Comparison of ENCODE assay signal across 16 cellular contexts in genomic region chr2:242057379-242058040, GRCh38.
DNase-seq lines count a peak whose midpoint lies in the region; TF ChIP-seq lines count a peak whose summit lies in the region.
"Had no signal": no experiment of that assay in that cellular context is flagged by ENCODE, and none has a peak within 500 bp of the region (broad histone marks: within the 10 kb centered on the region; RNA-seq: fewer than 3 reads in every experiment).

No MANE protein-coding gene starts in this region.

- no peak overlapping the region for H3K9ac ChIP-seq in neural progenitor cell

- H3K79me2 ChIP-seq in neural progenitor cell (ENCODE audit: low read depth): no peaks in the 10 kb centered on the region

- peak; percentile 41 for DNase-seq in activated CD8-positive, alpha-beta memory T cell treated with anti-CD3 and anti-CD28 coated beads for 24 hours
- DNase-seq in activated CD8-positive, alpha-beta memory T cell treated with anti-CD3 and anti-CD28 coated beads, Interleukin-2, amount 50 U/mL, for 4 hours: no peak
- peak; percentile 52 for DNase-seq in chondrocyte (ENCODE audit: low spot score)
- no peak for DNase-seq in neural progenitor cell (ENCODE audit: low spot score)
- DNase-seq in NCI-H774 (lab: John Stamatoyannopoulos, UW): no peak
- no peak for DNase-seq in pons (ENCODE audit: low spot score)
- DNase-seq in activated CD4-positive, alpha-beta T cell treated with anti-CD3 and anti-CD28 coated beads, Interleukin-2, amount 50 U/mL, for 48 hours: no peak
- DNase-seq: CD8-positive, alpha-beta T cell; COR-L47; DMS153; EL; HCEC 1CT; HFFc6; IMR-90 had no signal

- H3K4me3 ChIP-seq in neural progenitor cell: no peak overlapping the region

- no peaks in the 10 kb centered on the region for H3K36me3 ChIP-seq in neural progenitor cell

- peaks cover 24% of the 10 kb centered on the region for H3K27me3 ChIP-seq in neural progenitor cell

- H3K36me3 Mint-ChIP-seq in chondrocyte (ENCODE audit: low read depth) (peaks cover 2% of the 10 kb centered on the region), neural progenitor cell (no peaks in the 10 kb centered on the region)
- H3K36me3 Mint-ChIP-seq: CD14-positive monocyte; CD8-positive, alpha-beta T cell had no signal

- no peak for TF ChIP-seq CTCF in chondrocyte (IDR thresholded peaks at IDR 0.05)
- TF ChIP-seq CTCF in neural progenitor cell (IDR thresholded peaks at IDR 0.05): no peak

- no peak overlapping the region for H3K4me2 ChIP-seq in neural progenitor cell

- H3K27ac ChIP-seq in neural progenitor cell: no peak overlapping the region
- H3K27ac ChIP-seq: 22Rv1 had no signal

- H3K4me3 Mint-ChIP-seq in chondrocyte (ENCODE audit: unreplicated experiment) (no peak overlapping the region), neural progenitor cell (peak overlapping the region; percentile 60)
- H3K4me3 Mint-ChIP-seq: CD8-positive, alpha-beta T cell; HFFc6 had no signal

- H3K4me1 Mint-ChIP-seq in chondrocyte (ENCODE audit: low read depth): peaks cover 4% of the 10 kb centered on the region
- H3K4me1 Mint-ChIP-seq in neural progenitor cell: no peaks in the 10 kb centered on the region
- H3K4me1 Mint-ChIP-seq: CD14-positive monocyte had no signal

- H3K9me3 ChIP-seq in neural progenitor cell (ENCODE audit: low read depth): no peaks in the 10 kb centered on the region

- H3K27me3 Mint-ChIP-seq in chondrocyte (ENCODE audit: low read depth): peaks cover 51% of the 10 kb centered on the region
- peaks cover 12% of the 10 kb centered on the region for H3K27me3 Mint-ChIP-seq in neural progenitor cell (ENCODE audit: insufficient read depth, low read depth)

- H3K9me3 Mint-ChIP-seq in chondrocyte (ENCODE audit: low read depth) (peaks cover 3% of the 10 kb centered on the region), neural progenitor cell (peaks cover 16% of the 10 kb centered on the region)
- H3K9me3 Mint-ChIP-seq: CD8-positive, alpha-beta T cell; HFFc6 had no signal

- no peak overlapping the region for H2AFZ ChIP-seq in neural progenitor cell (replicated peaks)

- peaks cover 1% of the 10 kb centered on the region for H3K4me1 ChIP-seq in neural progenitor cell

- no peaks in the 10 kb centered on the region for H4K20me1 ChIP-seq in neural progenitor cell (ENCODE audit: low read depth)

- no peak overlapping the region for H3K27ac Mint-ChIP-seq in chondrocyte (ENCODE audit: unreplicated experiment)
- H3K27ac Mint-ChIP-seq in neural progenitor cell: no peak overlapping the region
- H3K27ac Mint-ChIP-seq: CD8-positive, alpha-beta T cell; HFFc6 had no signal

- H3F3A ChIP-seq in neural progenitor cell (ENCODE audit: low read depth): no peaks in the 10 kb centered on the region

Comparison
In these comparisons a context has a peak if more than half of its experiments do, and no peak if none do; other contexts are left out.
1. DNase-seq: peak in activated CD8-positive, alpha-beta memory T cell treated with anti-CD3 and anti-CD28 coated beads for 24 hours (single experiment) and chondrocyte (single experiment); none in activated CD8-positive, alpha-beta memory T cell treated with anti-CD3 and anti-CD28 coated beads, Interleukin-2, amount 50 U/mL, for 4 hours (single experiment), neural progenitor cell (single experiment), NCI-H774 (single experiment), pons (single experiment) and activated CD4-positive, alpha-beta T cell treated with anti-CD3 and anti-CD28 coated beads, Interleukin-2, amount 50 U/mL, for 48 hours (0 of 2).